28 cellular contexts compared by ENCODE assay signal in the genomic region with DNA sequence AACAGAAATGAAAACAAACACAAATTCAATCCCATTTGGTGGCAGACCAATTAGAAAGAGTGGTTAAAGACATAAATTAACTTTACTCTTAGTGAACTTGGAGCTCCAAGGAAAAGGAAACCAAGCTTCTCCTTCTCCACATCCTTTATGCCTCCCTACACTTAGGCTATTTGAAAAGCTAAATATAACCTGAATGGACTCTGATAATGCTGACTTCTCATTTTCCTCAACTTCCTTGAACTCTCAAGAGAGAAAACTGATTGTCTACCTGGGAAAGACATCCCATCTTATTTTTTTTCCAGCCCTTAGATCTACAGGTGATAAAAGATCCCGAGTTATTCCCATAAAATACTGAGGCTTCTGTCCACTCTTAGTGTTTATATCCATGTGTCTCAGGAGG.
"Had no signal": no experiment of that assay in that cellular context is flagged by ENCODE, and none has a peak within 500 bp of the region (broad histone marks: within the 10 kb centered on the region; RNA-seq: fewer than 3 reads in every experiment).

No MANE protein-coding gene starts in this region.

- FAIRE-seq: colon, endometrium, endothelial cell of umbilical vein, frontal cortex had no signal

- ATAC-seq: effector memory CD8-positive, alpha-beta T cell; esophagus mucosa; foreskin keratinocyte; gastrocnemius medialis; gastroesophageal sphincter; heart left ventricle; heart right ventricle had no signal

- DNase-seq: colonic mucosa; cortex of kidney; dermis blood vessel endothelial cell; dorsolateral prefrontal cortex; effector CD4-positive, alpha-beta T cell; effector CD8-positive, alpha-beta T cell; effector memory CD4-positive, alpha-beta T cell; effector memory CD8-positive, alpha-beta T cell; endodermal cell; erythroblast; esophagus squamous epithelium; foreskin fibroblast; foreskin keratinocyte; foreskin melanocyte; gastrocnemius medialis; glutamatergic neuron; head of caudate nucleus; heart left ventricle; heart right ventricle had no signal

- H3K27ac ChIP-seq: colonic mucosa, coronary artery, dorsolateral prefrontal cortex, epithelial cell of prostate, esophagus muscularis mucosa, esophagus squamous epithelium, foreskin keratinocyte, gastrocnemius medialis, gastroesophageal sphincter, heart left ventricle, heart right ventricle had no signal

- H3K27me3 ChIP-seq: colonic mucosa, dorsolateral prefrontal cortex, esophagus muscularis mucosa, esophagus squamous epithelium, foreskin keratinocyte, gastrocnemius medialis, gastroesophageal sphincter, heart left ventricle, heart right ventricle had no signal

- H3K36me3 ChIP-seq: colonic mucosa, esophagus muscularis mucosa, esophagus squamous epithelium, gastrocnemius medialis, gastroesophageal sphincter, heart left ventricle, heart right ventricle had no signal

- H3K9me3 ChIP-seq: colonic mucosa had no signal

- H3K4me1 ChIP-seq: colonic mucosa, esophagus muscularis mucosa, gastrocnemius medialis, gastroesophageal sphincter, heart left ventricle, heart right ventricle had no signal

- H3K4me3 ChIP-seq: colonic mucosa, coronary artery, dorsolateral prefrontal cortex, esophagus muscularis mucosa, esophagus squamous epithelium, gastrocnemius medialis, gastroesophageal sphincter, heart left ventricle, heart right ventricle had no signal
